ENCODE assay signal across 8 cellular contexts in the genomic region with DNA sequence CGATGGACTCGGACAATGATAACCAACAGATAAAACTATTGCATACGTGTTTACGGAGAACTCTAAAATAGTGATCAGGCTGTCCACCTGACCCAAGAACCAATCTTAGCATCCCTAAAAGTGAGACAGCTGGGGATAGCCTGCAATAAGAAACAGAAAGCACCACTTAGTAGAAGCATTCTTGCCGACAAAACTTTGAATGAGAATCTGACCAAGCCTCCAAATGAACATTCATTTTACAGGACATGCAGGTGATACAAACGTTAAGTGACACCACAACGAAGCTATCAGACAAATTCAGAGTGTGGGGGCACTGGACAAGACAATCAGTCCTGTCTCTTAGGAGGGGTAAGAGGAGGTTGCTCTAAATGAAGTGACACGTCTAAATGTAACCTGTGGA. TPM values are rescaled to one million over a fixed set of nuclear protein-coding genes. Genes with fewer than 3 reads are reported as not detected.
DNase-seq lines count a peak whose midpoint lies in the region; ATAC-seq, FAIRE-seq and TF ChIP-seq lines count a peak whose summit lies in the region.

No MANE protein-coding gene starts in this region.

- peaks cover 3% of the 10 kb centered on the region for H3K27me3 Mint-ChIP-seq in progenitor cell of endocrine pancreas

- DNase-seq in PC-3: no peak
- DNase-seq in endothelial cell of umbilical vein (ENCODE audit: low read depth, low spot score): peak; percentile 17
- DNase-seq in progenitor cell of endocrine pancreas (ENCODE audit: low spot score, unreplicated experiment): no peak
- DNase-seq in A172 (ENCODE audit: low spot score): no peak
- DNase-seq in ecto neural progenitor cell (ENCODE audit: low spot score): no peak
- DNase-seq in NCI-H1436 (lab: John Stamatoyannopoulos, UW): no peak

- H3K4me2 ChIP-seq in PC-3 (ENCODE audit: low read length) (peak overlapping the region; percentile 90), endothelial cell of umbilical vein (ENCODE audit: insufficient read depth, low read length) (peak overlapping the region; percentile 94)

- no peaks in the 10 kb centered on the region for H3K9me1 ChIP-seq in endothelial cell of umbilical vein (replicated peaks; ENCODE audit: control insufficient read depth, extremely low read depth, insufficient read depth, low read length)

- TF ChIP-seq POLR2A in endothelial cell of umbilical vein (IDR thresholded peaks at IDR 0.05; ENCODE audit: low read depth, low read length): no peak

- no peaks in the 10 kb centered on the region for H3K9me2 ChIP-seq in PC-3 (replicated peaks; ENCODE audit: low read length)

- H3K4me1 ChIP-seq in PC-3 (ENCODE audit: insufficient read depth, low read length) (peaks cover 18% of the 10 kb centered on the region), endothelial cell of umbilical vein (ENCODE audit: control insufficient read depth, extremely low read depth, insufficient read depth, low read length) (peaks cover 18% of the 10 kb centered on the region)

- TF ChIP-seq CTCF in PC-3 (conservative IDR thresholded peaks at IDR 0.05; ENCODE audit: low read depth, low read length) (no peak), endothelial cell of umbilical vein (IDR thresholded peaks at IDR 0.05; ENCODE audit: extremely low read depth in 1 of 2, insufficient read depth in 1 of 2, low read depth in 1 of 2, low read length in 2 of 2) (no peak), progenitor cell of endocrine pancreas (IDR thresholded peaks at IDR 0.05; ENCODE audit: unreplicated experiment) (no peak)

- no peak for FAIRE-seq in endothelial cell of umbilical vein (lab: Jason Lieb, UNC)

- peak overlapping the region; percentile 85 for H3K9ac ChIP-seq in PC-3 (ENCODE audit: low read length)
- peak overlapping the region; percentile 89 for H3K9ac ChIP-seq in endothelial cell of umbilical vein (replicated peaks; ENCODE audit: extremely low read depth, insufficient read depth, low read length)

- H3K27me3 ChIP-seq in PC-3 (ENCODE audit: low read length): no peaks in the 10 kb centered on the region
- no peaks in the 10 kb centered on the region for H3K27me3 ChIP-seq in endothelial cell of umbilical vein (ENCODE audit: control insufficient read depth in 2 of 2, insufficient read depth in 2 of 2, low read length in 2 of 2)

- H3K4me1 Mint-ChIP-seq in progenitor cell of endocrine pancreas (ENCODE audit: low read depth): peaks cover 10% of the 10 kb centered on the region

- no peaks in the 10 kb centered on the region for H3K9me3 Mint-ChIP-seq in progenitor cell of endocrine pancreas (ENCODE audit: low read depth)

- peak overlapping the region; percentile 98 for H3K27ac Mint-ChIP-seq in progenitor cell of endocrine pancreas

- dilution Hi-C loops in endothelial cell of umbilical vein (cut with MboI; ENCODE audit: extremely low pct_ligation_motif_present, low sequenced_read_pairs): no loop called here

- H3K36me3 ChIP-seq in PC-3 (ENCODE audit: low read depth, low read length) (peaks cover 30% of the 10 kb centered on the region), endothelial cell of umbilical vein (ENCODE audit: control insufficient read depth in 2 of 2, extremely low read depth in 1 of 2, insufficient read depth in 2 of 2, low read length in 2 of 2) (peaks cover 2% of the 10 kb centered on the region in 2 experiments)

- no peaks in the 10 kb centered on the region for H3F3A ChIP-seq in PC-3 (ENCODE audit: low read length, unreplicated experiment)

- POLR2A ChIA-PET in PC-3 (lab: Charles Lee; ENCODE audit: unreplicated experiment): interaction anchor here (0.5 kb wide), 1 partner anchor 1389 kb away, joined by 4 read pairs; no protein-coding TSS in a partner anchor
- POLR2A ChIA-PET in endothelial cell of umbilical vein (lab: Charles Lee): no interaction called here

- peaks cover 16% of the 10 kb centered on the region for H3K36me3 Mint-ChIP-seq in progenitor cell of endocrine pancreas (ENCODE audit: insufficient read depth)

- H3K4me3 ChIP-seq in GM08714 (ENCODE audit: low read length): peak overlapping the region; percentile 97
- H3K4me3 ChIP-seq in PC-3 (ENCODE audit: low read length): peak overlapping the region; percentile 85
- peak overlapping the region; percentile 49 to 79 (median 75) for H3K4me3 ChIP-seq in endothelial cell of umbilical vein (replicated peaks in 1 of 3; ENCODE audit: insufficient read depth in 1 of 3, low read depth in 1 of 3, low read length in 3 of 3)

- no TSS peak for BruUV-seq in PC-3 (replicated peaks; lab: Mats Ljungman, UMichigan)
- BruUV-seq in endothelial cell of umbilical vein (replicated peaks; lab: Mats Ljungman, UMichigan): TSS peak; percentile 41

- ATAC-seq in PC-3 (no peak), HG02970 (IDR thresholded peaks at IDR 0.05; ENCODE audit: low FRiP score, unreplicated experiment) (no peak)

- H2AFZ ChIP-seq in PC-3 (ENCODE audit: low read length) (no peak overlapping the region), endothelial cell of umbilical vein (ENCODE audit: low read depth, low read length) (no peak overlapping the region)

- peaks cover 25% of the 10 kb centered on the region for H4K20me1 ChIP-seq in PC-3 (ENCODE audit: low read length)
- no peaks in the 10 kb centered on the region for H4K20me1 ChIP-seq in endothelial cell of umbilical vein (replicated peaks; ENCODE audit: control insufficient read depth, extremely low read depth, insufficient read depth, low read length)

- H3K9me3 ChIP-seq in PC-3 (ENCODE audit: low read length) (no peaks in the 10 kb centered on the region), endothelial cell of umbilical vein (replicated peaks; ENCODE audit: control insufficient read depth, insufficient read depth, low read length) (no peaks in the 10 kb centered on the region)

- intact Hi-C loops in PC-3 (cut with micrococcal nuclease) (loop anchor here (5.0 to 10.0 kb wide), 2 partner anchors 203 to 260 kb away; a partner anchor contains a TSS), endothelial cell of umbilical vein (cut with micrococcal nuclease) (no loop called here)

- H3K4me3 Mint-ChIP-seq in progenitor cell of endocrine pancreas (ENCODE audit: low read depth): peak overlapping the region; percentile 95

- no peak overlapping the region for H3K27ac ChIP-seq in PC-3 (ENCODE audit: low read length)
- H3K27ac ChIP-seq in endothelial cell of umbilical vein (ENCODE audit: insufficient read depth, low read depth, low read length): no peak overlapping the region

- CTCF ChIA-PET in PC-3 (lab: Charles Lee): no interaction called here
- CTCF ChIA-PET in endothelial cell of umbilical vein (lab: Charles Lee): no interaction called here

- H3K79me2 ChIP-seq in PC-3 (ENCODE audit: low read length): peaks cover 41% of the 10 kb centered on the region
- peaks cover 33% of the 10 kb centered on the region for H3K79me2 ChIP-seq in endothelial cell of umbilical vein (ENCODE audit: control insufficient read depth, insufficient read depth, low read length)

TF ChIP-seq in endothelial cell of umbilical vein, 7 proteins besides CTCF, POLR2A, EP300 and RAD21:
- TF ChIP-seq GATA2 (IDR thresholded peaks at IDR 0.05; ENCODE audit: insufficient read depth, insufficient read length, low read depth, low read length) (no peak), EZH2 (IDR thresholded peaks at IDR 0.05; ENCODE audit: borderline replicate concordance, low read depth, low read length, severe bottlenecking) (no peak)

RNA-seq across cellular contexts. Expression of a gene that starts 1.2 kb away (rescaled TPM):
- total RNA-seq in PC-3 (2014; rRNA removed): 110 and 113 TPM in 2 replicates
- total RNA-seq in endothelial cell of umbilical vein: 66.3 and 75.9 TPM in 2 replicates
- polyA plus RNA-seq in endothelial cell of umbilical vein: 34.9 and 43.2 TPM in 2 replicates
- 63.4 and 68.1 TPM in 2 replicates for polyA plus RNA-seq in endothelial cell of umbilical vein (2011; cell fraction: cytosol; rRNA removed)
- 36.9 and 43.7 TPM in 2 replicates for polyA plus RNA-seq in endothelial cell of umbilical vein (2011; cell fraction: nucleus; rRNA removed)
- polyA plus RNA-seq in endothelial cell of umbilical vein (2012): 67.4 and 113 TPM in 2 replicates
- 14.5 and 21.4 TPM in 2 replicates for polyA minus RNA-seq in endothelial cell of umbilical vein
- 39.4 TPM for polyA minus RNA-seq in endothelial cell of umbilical vein (2011; cell fraction: cytosol; rRNA and poly(A)+ RNA removed)
- 18.5 TPM in 2 replicates for polyA minus RNA-seq in endothelial cell of umbilical vein (2011; cell fraction: nucleus; rRNA and poly(A)+ RNA removed)
- total RNA-seq in progenitor cell of endocrine pancreas: 35.0 and 39.7 TPM in 2 replicates
- total RNA-seq in A172 (2014; rRNA removed; shearing (Covaris generic)): 162 and 207 TPM in 2 replicates
